Comparison of ENCODE assay signal across 23 cellular contexts in genomic region chr10:88249450-88249849, GRCh38.
"Had no signal": no experiment of that assay in that cellular context is flagged by ENCODE, and none has a peak within 500 bp of the region (broad histone marks: within the 10 kb centered on the region; RNA-seq: fewer than 3 reads in every experiment).

No MANE protein-coding gene starts in this region.

- H3K27me3 ChIP-seq: colonic mucosa, heart right ventricle, right lobe of liver, spleen, stomach, transverse colon had no signal

- H3K36me3 ChIP-seq: colonic mucosa, heart right ventricle, left ventricle myocardium inferior, lower lobe of right lung, right lobe of liver, spleen, stomach, thoracic aorta, transverse colon had no signal

- H3K9me3 ChIP-seq: colonic mucosa, heart right ventricle, left ventricle myocardium inferior, lower lobe of right lung, psoas muscle, right lobe of liver, spleen, stomach, thoracic aorta, transverse colon had no signal

- FAIRE-seq: frontal cortex, islet of Langerhans had no signal

- H3K4me3 ChIP-seq: colonic mucosa, heart right ventricle, left ventricle myocardium inferior, lower lobe of right lung, psoas muscle, right lobe of liver, spleen, stomach, thoracic aorta, transverse colon had no signal

- DNase-seq: colonic mucosa; dermis blood vessel endothelial cell; heart right ventricle; hypothalamus; left ventricle myocardium inferior; lower lobe of right lung; mesenchymal stem cell; midbrain; nephron progenitor cell; psoas muscle; retina; right lobe of liver; spleen; stimulated activated CD4-positive, alpha-beta T cell treated with anti-CD3 and anti-CD28 coated beads, Interleukin-15, amount 100 ng/mL, for 24 hours; stimulated activated CD4-positive, alpha-beta T cell treated with anti-CD3 and anti-CD28 coated beads, Interleukin-1b, Interleukin-23, amount 100 ng/mL, for 48 hours; stimulated activated CD4-positive, alpha-beta T cell treated with anti-CD3 and anti-CD28 coated beads, Interleukin-4, amount 100 ng/mL, for 24 hours; stimulated activated naive B cell treated with anti-CD40 and anti-IgM and Interleukin-4, amounts not matched to agents 10 μg/mL and 1 μg/mL and 100 μg/mL, for 72 hours; stomach; substantia nigra; transverse colon had no signal

- H3K27ac ChIP-seq: colonic mucosa, heart right ventricle, left ventricle myocardium inferior, lower lobe of right lung, psoas muscle, right lobe of liver, spleen, stomach, thoracic aorta, transverse colon had no signal

- ATAC-seq: heart right ventricle; lower lobe of right lung; psoas muscle; right lobe of liver; stimulated activated naive B cell treated with anti-CD40 and anti-IgM and Interleukin-4, amounts not matched to agents 10 μg/mL and 1 μg/mL and 100 μg/mL, for 72 hours had no signal

- H3K4me1 ChIP-seq: colonic mucosa had no signal
